In the genomic region with DNA sequence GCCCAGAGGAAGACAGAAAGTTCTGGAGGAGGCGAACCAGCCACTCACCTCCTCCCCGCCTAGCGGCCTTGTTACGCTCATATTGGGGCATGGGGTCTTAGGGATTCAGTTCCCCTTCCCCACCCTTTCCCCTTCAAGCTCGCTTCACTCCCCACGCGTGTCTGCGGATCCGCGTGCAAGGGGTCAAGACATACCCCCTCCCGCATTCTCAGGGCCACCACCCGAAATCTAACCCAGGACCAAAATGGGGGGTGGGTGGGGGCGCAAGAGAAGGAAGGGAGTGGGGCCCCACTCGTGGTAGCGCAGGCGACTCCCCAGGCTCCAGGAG, we compare ENCODE assay signal across 15 cellular contexts. TPM values are rescaled to one million over a fixed set of nuclear protein-coding genes. Genes with fewer than 3 reads are reported as not detected.
DNase-seq lines count a peak whose midpoint lies in the region; ATAC-seq and TF ChIP-seq lines count a peak whose summit lies in the region.
"Had no signal": no experiment of that assay in that cellular context is flagged by ENCODE, and none has a peak within 500 bp of the region (broad histone marks: within the 10 kb centered on the region; RNA-seq: fewer than 3 reads in every experiment).

No MANE protein-coding gene starts in this region.

- H3K9me3 ChIP-seq in heart right ventricle = no peaks in the 10 kb centered on the region
- H3K9me3 ChIP-seq in heart left ventricle = no peaks in the 10 kb centered on the region
- H3K9me3 ChIP-seq in iPS-18c (ENCODE audit: control insufficient read depth, insufficient read depth, low read length) = no peaks in the 10 kb centered on the region
- no peaks in the 10 kb centered on the region for H3K9me3 ChIP-seq in thoracic aorta
- H3K9me3 ChIP-seq: BE2C, body of pancreas, prostate gland had no signal

- DNase-seq in heart right ventricle = no peak
- no peak for DNase-seq in heart left ventricle
- DNase-seq in thoracic aorta (ENCODE audit: low spot score) = no peak
- DNase-seq in T-helper 2 cell = no peak
- no peak for DNase-seq in activated effector memory CD4-positive, alpha-beta T cell treated with Interleukin-2 at 50 U/mL for 16 hours
- no peak for DNase-seq in NCI-H2107 (lab: John Stamatoyannopoulos, UW)
- DNase-seq: BE2C, SHP77 treated with DMSO at 0.1 percent for 48 hours had no signal

- intact Hi-C loops in heart right ventricle (cut with DNase I) = loop anchor here in 1 of 10 donors (5.0 kb wide), 1 partner anchor 1740 kb away; no protein-coding TSS in a partner anchor
- intact Hi-C loops in heart left ventricle (cut with DNase I) = no loop called here

- H3K36me3 ChIP-seq in heart right ventricle (no peaks in the 10 kb centered on the region), heart left ventricle (no peaks in the 10 kb centered on the region), thoracic aorta (no peaks in the 10 kb centered on the region)
- H3K36me3 ChIP-seq: BE2C, prostate gland had no signal

- H3K27me3 ChIP-seq in heart right ventricle = peaks cover 24 to 100% (median 100%) of the 10 kb centered on the region in 7 donors
- H3K27me3 ChIP-seq in heart left ventricle = peaks cover 58 to 100% (median 97%) of the 10 kb centered on the region in 9 donors
- H3K27me3 ChIP-seq in thoracic aorta (replicated peaks; ENCODE audit: insufficient read depth) = peaks cover 17% of the 10 kb centered on the region

- H3K4me1 ChIP-seq in heart right ventricle (peaks cover 8 to 69% (median 49%) of the 10 kb centered on the region in 9 donors), heart left ventricle (peaks cover 0 to 67% (median 39%) of the 10 kb centered on the region in 12 donors), thoracic aorta (ENCODE audit: control insufficient read depth in 1 of 2, low read depth in 2 of 2) (peaks cover 21 to 56% of the 10 kb centered on the region in 2 donors)
- H3K4me1 ChIP-seq: BE2C had no signal

- H3K4me3 ChIP-seq in heart right ventricle = peak overlapping the region in 6 of 10 donors; percentile 12 to 50 (median 46)
- peak overlapping the region in 6 of 12 donors; percentile 16 to 46 (median 40) for H3K4me3 ChIP-seq in heart left ventricle
- H3K4me3 ChIP-seq in iPS-18c (ENCODE audit: insufficient read depth, low read depth, low read length) = peak overlapping the region; percentile 28; the same call in 1 of the 2 replicates
- peak overlapping the region; percentile 61 for H3K4me3 ChIP-seq in thoracic aorta
- H3K4me3 ChIP-seq: body of pancreas had no signal

- TF ChIP-seq CTCF in heart right ventricle (IDR thresholded peaks at IDR 0.05) (no peak), heart left ventricle (IDR thresholded peaks at IDR 0.05) (no peak), thoracic aorta (IDR thresholded peaks at IDR 0.05) (no peak)

- WGBS in heart right ventricle, 2 donors = 4 to 5% methylated on average over 16 of the region's 16 CpGs
- WGBS in heart left ventricle, 4 donors = 1 to 4% (median 3%) methylated on average over 12 to 16 of the region's 16 CpGs

- no peak overlapping the region for H3K27ac ChIP-seq in heart right ventricle
- H3K27ac ChIP-seq in heart left ventricle = no peak overlapping the region
- peak overlapping the region; percentile 40 for H3K27ac ChIP-seq in angular gyrus (ENCODE audit: low read depth, low read length)
- H3K27ac ChIP-seq in thoracic aorta = no peak overlapping the region
- H3K27ac ChIP-seq: body of pancreas, epithelial cell of prostate, prostate gland had no signal

- no peak for TF ChIP-seq POLR2A in heart left ventricle (IDR thresholded peaks at IDR 0.05)

- no peak for ATAC-seq in heart right ventricle
- ATAC-seq in heart left ventricle = no peak
- ATAC-seq in thoracic aorta (ENCODE audit: insufficient number of reproducible peaks, low FRiP score, low read depth) = no peak

RNA-seq across cellular contexts. Expression of a gene that starts 0.6 kb away (rescaled TPM):
- total RNA-seq in heart right ventricle (under 1 TPM in 2 of 10 donors, not detected in 8; 0.11 TPM), heart left ventricle (under 1 TPM in 2 of 9 donors, not detected in 7; 0.09 TPM), thoracic aorta (not detected)
- polyA plus RNA-seq in heart right ventricle (under 1 TPM in 1 of 2 donors, not detected in 1; 0.01 TPM), heart left ventricle (not detected)
- total RNA-seq: body of pancreas, Daoy, mesothelial cell of epicardium had no signal
